8 cellular contexts compared by ENCODE assay signal in the genomic region with DNA sequence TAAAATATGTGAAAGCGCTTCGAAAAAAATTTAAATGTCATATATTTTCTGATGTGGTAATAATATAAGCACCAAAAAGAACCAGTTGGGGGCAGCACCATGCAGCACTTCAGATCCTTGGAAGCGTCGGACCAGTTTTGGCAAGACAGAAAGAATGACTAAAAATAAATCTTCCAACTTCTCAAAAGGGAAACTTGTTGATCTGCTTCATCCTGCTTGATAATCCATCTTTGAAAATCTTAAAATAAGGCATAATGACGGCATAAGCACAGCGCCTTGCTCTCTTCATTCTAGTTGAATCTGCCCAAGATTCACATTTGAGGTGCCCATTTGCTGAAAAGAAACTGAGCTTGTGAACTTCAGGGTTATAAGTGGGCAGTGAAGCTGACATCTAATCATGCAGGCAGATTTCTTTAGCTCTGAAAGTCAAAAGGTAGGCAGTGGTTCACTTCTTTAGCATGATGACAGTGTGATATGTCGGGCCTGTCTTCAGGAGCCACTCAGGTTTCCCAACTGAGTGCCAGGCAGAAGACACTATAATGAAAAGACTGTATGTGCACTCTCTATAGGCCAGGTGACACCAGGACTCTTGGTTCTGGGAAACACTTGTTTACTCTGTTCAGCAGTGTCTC. TPM values are rescaled to one million over a fixed set of nuclear protein-coding genes. Genes with fewer than 3 reads are reported as not detected.
DNase-seq lines count a peak whose midpoint lies in the region; ATAC-seq, FAIRE-seq and TF ChIP-seq lines count a peak whose summit lies in the region.

No MANE protein-coding gene starts in this region.

- H3K9ac ChIP-seq in adipocyte (ENCODE audit: low read length) = peak overlapping the region; percentile 56

- no TSS peak for BruUV-seq in Panc1 (replicated peaks; lab: Mats Ljungman, UMichigan)

- no peak overlapping the region for H3K4me3 ChIP-seq in CD8-positive, alpha-beta memory T cell (ENCODE audit: low read length)
- H3K4me3 ChIP-seq in Panc1 (ENCODE audit: low read depth in 2 of 2, low read length in 2 of 2) (no peak overlapping the region), adipocyte (ENCODE audit: low read length) (no peak overlapping the region), heart right ventricle (peak overlapping the region in 3 of 10 donors; percentile 15 to 16 (median 16))

- H3K4me1 Mint-ChIP-seq in CD8-positive, alpha-beta memory T cell = peaks cover 4 to 5% (median 4%) of the 10 kb centered on the region in 3 donors

- intact Hi-C loops in Panc1 (cut with micrococcal nuclease; ENCODE audit: unreplicated experiment) = loop anchor here (1.0 kb wide), 1 partner anchor 133 kb away; no protein-coding TSS in a partner anchor
- intact Hi-C loops in heart right ventricle (cut with DNase I) = loop anchor here (1.0 to 10.0 kb wide), 11 partner anchors 131 to 215 kb away; a partner anchor contains a TSS

- POLR2A ChIA-PET in CD8-positive, alpha-beta memory T cell (lab: Charles Lee) = no interaction called here
- POLR2A ChIA-PET in Panc1 (lab: Charles Lee) = no interaction called here

- H3K36me3 Mint-ChIP-seq in CD8-positive, alpha-beta memory T cell = peaks cover 0 to 2% (median 0%) of the 10 kb centered on the region in 3 donors

- H3K27ac Mint-ChIP-seq in CD8-positive, alpha-beta memory T cell = peak overlapping the region in 3 of 8 donors; percentile 33 to 48 (median 43)

- TF ChIP-seq CTCF in Panc1 (IDR thresholded peaks at IDR 0.05) (peak; percentile 81), heart right ventricle (IDR thresholded peaks at IDR 0.05) (peak; percentile 58 to 86 (median 78))

- no peaks in the 10 kb centered on the region for H3K4me1 ChIP-seq in CD8-positive, alpha-beta memory T cell (ENCODE audit: insufficient read depth, low read length)
- H3K4me1 ChIP-seq in Panc1 (ENCODE audit: control insufficient read depth, insufficient read depth, low read length) (no peaks in the 10 kb centered on the region; the same call in 1 of the 2 replicates), adipocyte (ENCODE audit: control insufficient read depth, insufficient read depth, low read length) (peaks cover 16% of the 10 kb centered on the region), heart right ventricle (peaks cover 0 to 23% (median 11%) of the 10 kb centered on the region in 9 donors)

- ATAC-seq in Panc1 (peak; percentile 74), heart right ventricle (peak; percentile 72 to 92 (median 86)), GM18870 (IDR thresholded peaks at IDR 0.05; ENCODE audit: unreplicated experiment) (no peak), HG03196 (IDR thresholded peaks at IDR 0.05; ENCODE audit: unreplicated experiment) (no peak)

- no peak for FAIRE-seq in HTR-8/SVneo (lab: Jason Lieb, UNC)

- H3K9me3 ChIP-seq in CD8-positive, alpha-beta memory T cell (ENCODE audit: low read length) = no peaks in the 10 kb centered on the region
- H3K9me3 ChIP-seq in Panc1 (ENCODE audit: control insufficient read depth, insufficient read depth, low read depth, low read length) (no peaks in the 10 kb centered on the region), adipocyte (ENCODE audit: control insufficient read depth, low read length) (no peaks in the 10 kb centered on the region), heart right ventricle (no peaks in the 10 kb centered on the region)

- no peaks in the 10 kb centered on the region for H3K9me3 Mint-ChIP-seq in CD8-positive, alpha-beta memory T cell

- in situ Hi-C loops in Panc1 (cut with HindIII; ENCODE audit: low pct_unique_long_range_greater_than_20kb, low sequenced_read_pairs) = no loop called here

- DNase-seq in CD8-positive, alpha-beta memory T cell = peak; percentile 19 to 63 (median 30)
- DNase-seq in HTR-8/SVneo (ENCODE audit: insufficient read length, low spot score) (peak; percentile 29), Panc1 (ENCODE audit: low read depth, low spot score) (no peak), adipocyte (ENCODE audit: low read depth) (peak; percentile 92), heart right ventricle (peak; percentile 33 to 80), renal cortical epithelial cell (ENCODE audit: low read depth) (peak; percentile 48)

- CTCF ChIA-PET in CD8-positive, alpha-beta memory T cell (lab: Charles Lee) = interaction anchor here (0.6 to 8.7 kb wide), 6 partner anchors 17 to 209 kb away, joined by 3 to 104 read pairs (median 3); a partner anchor contains a TSS
- CTCF ChIA-PET in Panc1 (lab: Charles Lee) = interaction anchor here (1.5 to 4.3 kb wide), 3 partner anchors 47 to 140 kb away, joined by 3 to 32 read pairs (median 5); a partner anchor contains a TSS

- no peaks in the 10 kb centered on the region for H3K27me3 ChIP-seq in CD8-positive, alpha-beta memory T cell (ENCODE audit: insufficient read depth, low read length, poor library complexity, severe bottlenecking)
- H3K27me3 ChIP-seq in Panc1 (ENCODE audit: control insufficient read depth, insufficient read depth, low read length) = no peaks in the 10 kb centered on the region
- H3K27me3 ChIP-seq in adipocyte (replicated peaks; ENCODE audit: control insufficient read depth, insufficient read depth, low read length) = no peaks in the 10 kb centered on the region
- no peaks in the 10 kb centered on the region for H3K27me3 ChIP-seq in heart right ventricle

- no peaks in the 10 kb centered on the region for H3K27me3 Mint-ChIP-seq in CD8-positive, alpha-beta memory T cell

- no peak overlapping the region for H3K4me3 Mint-ChIP-seq in CD8-positive, alpha-beta memory T cell

- no peak overlapping the region for H3K27ac ChIP-seq in CD8-positive, alpha-beta memory T cell (ENCODE audit: low read depth, low read length)
- H3K27ac ChIP-seq in Panc1 (ENCODE audit: low read length) = no peak overlapping the region
- H3K27ac ChIP-seq in heart right ventricle = peak overlapping the region in 9 of 10 donors; percentile 55 to 78 (median 73)

- H3K36me3 ChIP-seq in CD8-positive, alpha-beta memory T cell (ENCODE audit: insufficient read depth, low read length) = no peaks in the 10 kb centered on the region
- H3K36me3 ChIP-seq in Panc1 (ENCODE audit: control insufficient read depth, insufficient read depth, low read length) = no peaks in the 10 kb centered on the region
- H3K36me3 ChIP-seq in adipocyte (ENCODE audit: control insufficient read depth, insufficient read depth, low read length, severe bottlenecking) = no peaks in the 10 kb centered on the region
- no peaks in the 10 kb centered on the region for H3K36me3 ChIP-seq in heart right ventricle

- 14 to 16% methylated on average over 7 of the region's 7 CpGs for WGBS in heart right ventricle, 2 donors

RNA-seq across cellular contexts. Expression of a gene that starts 19.8 kb away (rescaled TPM):
- 10 to 100 TPM; 70.1 to 75.4 TPM for total RNA-seq in CD8-positive, alpha-beta memory T cell
- 24.4 TPM for polyA plus RNA-seq in CD8-positive, alpha-beta memory T cell
- total RNA-seq in Panc1 (2021; ENCODE audit: unreplicated experiment) = 40.8 TPM
- polyA plus RNA-seq in Panc1 (2012; ENCODE audit: insufficient read length) = 36.4 TPM
- total RNA-seq in heart right ventricle = 10 to 100 TPM in 1 of 10 donors, 1 to 10 TPM in 9; 6.0 to 10.2 (median 8.9) TPM
- polyA plus RNA-seq in heart right ventricle = 10 to 100 TPM in 1 of 2 donors, 1 to 10 TPM in 1; 9.9 to 20.3 TPM
- 9.4 and 13.5 TPM in 2 replicates for total RNA-seq in renal cortical epithelial cell

RNA-seq across cellular contexts. Expression of a gene that starts 20.0 kb away (rescaled TPM):
- total RNA-seq in CD8-positive, alpha-beta memory T cell = 10 to 100 TPM; 46.4 to 48.9 TPM
- polyA plus RNA-seq in CD8-positive, alpha-beta memory T cell = 12.5 TPM
- total RNA-seq in Panc1 (2021; ENCODE audit: unreplicated experiment) = 14.3 TPM
- polyA plus RNA-seq in Panc1 (2012; ENCODE audit: insufficient read length) = 14.9 TPM
- 1 to 10 TPM; 2.7 to 6.6 (median 4.1) TPM for total RNA-seq in heart right ventricle
- 1 to 10 TPM; 3.5 to 4.4 TPM for polyA plus RNA-seq in heart right ventricle
- 10.4 and 13.5 TPM in 2 replicates for total RNA-seq in renal cortical epithelial cell

RNA-seq across cellular contexts. Expression of a gene that starts 33.3 kb away (rescaled TPM):
- total RNA-seq in CD8-positive, alpha-beta memory T cell = 10 to 100 TPM; 41.5 to 42.4 TPM
- 1.4 TPM for polyA plus RNA-seq in CD8-positive, alpha-beta memory T cell
- total RNA-seq in Panc1 (2021; ENCODE audit: unreplicated experiment) = 1.9 TPM
- 2.1 TPM for polyA plus RNA-seq in Panc1 (2012; ENCODE audit: insufficient read length)
- total RNA-seq in heart right ventricle = under 1 TPM in 3 of 10 donors, not detected in 7; 0.17 to 0.45 (median 0.30) TPM
- under 1 TPM; 0.37 to 0.62 TPM for polyA plus RNA-seq in heart right ventricle
- total RNA-seq in renal cortical epithelial cell = 0.30 and 0.52 TPM in 2 replicates

Comparison
In these comparisons a context has a peak if more than half of its experiments do, and no peak if none do; other contexts are left out.
1. H3K27ac ChIP-seq: peak in heart right ventricle (9 of 10); none in CD8-positive, alpha-beta memory T cell (single experiment) and Panc1 (single experiment).
2. ATAC-seq: peak in Panc1 (single experiment) and heart right ventricle (8 of 8); none in GM18870 (single experiment) and HG03196 (single experiment).
3. RNA of a gene that starts 33.3 kb away (total RNA-seq): 41.5 to 42.4 TPM in CD8-positive, alpha-beta memory T cell; 1.9 TPM in Panc1 (single experiment), 0.30 to 0.52 TPM in renal cortical epithelial cell and 0.17 to 0.45 TPM in heart right ventricle; every median in the first group is over 10 times any median in the second.